ENCODE assay signal across 8 cellular contexts in the genomic region with DNA sequence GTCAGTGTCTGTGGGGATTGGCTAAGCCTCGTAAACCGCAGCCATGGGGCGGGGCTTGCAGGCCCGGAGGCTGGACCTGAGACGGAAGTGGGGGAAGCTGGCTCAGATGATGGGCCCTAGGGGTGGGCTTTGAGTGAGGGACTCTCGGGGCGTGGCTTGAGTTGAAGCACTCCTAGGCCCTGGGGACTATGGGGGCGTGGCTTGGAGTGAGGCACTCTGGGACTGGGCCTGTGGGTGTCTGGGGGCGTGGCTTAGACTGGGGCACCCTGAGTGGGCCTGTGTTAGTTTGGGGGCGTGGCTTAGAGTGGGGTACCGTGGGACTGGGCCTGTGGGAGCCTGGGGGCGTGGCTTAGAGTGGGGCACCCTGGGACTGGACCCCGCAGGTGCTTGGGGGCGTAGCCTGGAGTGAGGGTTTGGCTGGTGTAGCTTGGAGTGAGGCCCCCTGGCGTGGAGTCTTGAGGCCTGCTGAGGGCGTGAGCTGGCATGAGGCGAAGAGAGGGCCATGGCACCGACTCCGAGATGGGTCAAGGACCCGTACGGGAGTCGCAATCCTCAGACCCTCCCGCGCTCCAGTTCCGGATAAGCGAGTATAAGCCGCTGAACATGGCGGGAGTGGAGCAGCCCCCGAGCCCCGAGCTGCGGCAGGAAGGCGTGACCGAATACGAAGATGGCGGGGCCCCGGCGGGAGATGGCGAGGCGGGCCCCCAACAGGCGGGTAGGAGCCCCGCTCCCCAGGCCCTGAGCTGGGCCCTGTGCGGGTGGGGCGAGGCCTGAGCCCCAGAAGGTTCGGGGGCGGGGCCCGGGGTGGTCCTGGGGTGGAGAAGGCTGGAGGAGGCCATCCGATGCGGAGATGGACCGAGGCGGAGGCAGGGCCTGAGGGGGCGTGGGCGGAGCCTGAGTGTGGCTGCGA. TPM values are rescaled to one million over a fixed set of nuclear protein-coding genes. Genes with fewer than 3 reads are reported as not detected.
DNase-seq lines count a peak whose midpoint lies in the region; ATAC-seq and TF ChIP-seq lines count a peak whose summit lies in the region.

No MANE protein-coding gene starts in this region.

- H3K9me3 ChIP-seq in gastroesophageal sphincter (peaks cover 0 to 1% (median 0%) of the 10 kb centered on the region in 3 donors), neutrophil (no peaks in the 10 kb centered on the region), subcutaneous abdominal adipose tissue (ENCODE audit: control insufficient read depth in 5 of 5, low read length in 5 of 5) (no peaks in the 10 kb centered on the region)

- ATAC-seq in GM21825 (IDR thresholded peaks at IDR 0.05; ENCODE audit: unreplicated experiment) = peak; percentile 81
- ATAC-seq in gastroesophageal sphincter = peak; percentile 95

- H3K27me3 ChIP-seq in gastroesophageal sphincter (no peaks in the 10 kb centered on the region), neutrophil (peaks cover 3% of the 10 kb centered on the region), subcutaneous abdominal adipose tissue (ENCODE audit: control insufficient read depth in 5 of 5, insufficient read depth in 4 of 5, low read length in 5 of 5) (no peaks in the 10 kb centered on the region)

- H3K36me3 ChIP-seq in gastroesophageal sphincter (peaks cover 0 to 14% of the 10 kb centered on the region in 2 donors), neutrophil (no peaks in the 10 kb centered on the region), subcutaneous abdominal adipose tissue (ENCODE audit: control insufficient read depth in 5 of 5, insufficient read depth in 5 of 5, low read length in 5 of 5) (no peaks in the 10 kb centered on the region)

- WGBS in gastroesophageal sphincter (ENCODE audit: low coverage in 1 of 2), 2 donors = 100% methylated on average over 2 of the region's 53 CpGs; no CpG with 5 or more reads in 1 of the 2 donors

- H3K9ac ChIP-seq in subcutaneous abdominal adipose tissue (ENCODE audit: low read length in 5 of 5) = peak overlapping the region in 3 of 5 donors; percentile 43 to 73 (median 56)

- TF ChIP-seq EP300 in gastroesophageal sphincter (IDR thresholded peaks at IDR 0.05) = no peak

- peak overlapping the region; percentile 6 to 83 (median 75) for H3K27ac ChIP-seq in gastroesophageal sphincter
- peak overlapping the region; percentile 76 for H3K27ac ChIP-seq in neutrophil
- peak overlapping the region; percentile 16 for H3K27ac ChIP-seq in subcutaneous abdominal adipose tissue (ENCODE audit: low read depth, low read length)

- DNase-seq in EL = peak; percentile 99
- DNase-seq in Kasumi-1 (lab: John Stamatoyannopoulos, UW) = peak; percentile 93 to 94
- peak; percentile 83 for DNase-seq in SIG-M5 (lab: John Stamatoyannopoulos, UW)
- DNase-seq in activated naive CD4-positive, alpha-beta T cell treated with Interleukin-2 at 50 U/mL for 16 hours = peak; percentile 91

- peak overlapping the region; percentile 33 to 63 for H3K4me3 ChIP-seq in gastroesophageal sphincter
- H3K4me3 ChIP-seq in neutrophil (ENCODE audit: low read depth in 1 of 2, low read length in 1 of 2) = peak overlapping the region; percentile 74 to 77
- H3K4me3 ChIP-seq in subcutaneous abdominal adipose tissue (ENCODE audit: low read depth in 1 of 5, low read length in 5 of 5) = peak overlapping the region in 4 of 5 donors; percentile 52 to 74 (median 68)

- H3K4me1 ChIP-seq in gastroesophageal sphincter = peaks cover 0 to 21% (median 6%) of the 10 kb centered on the region in 3 donors
- peaks cover 15% of the 10 kb centered on the region in 2 experiments for H3K4me1 ChIP-seq in neutrophil (ENCODE audit: control insufficient read depth in 1 of 2, insufficient read depth in 1 of 2, low read depth in 1 of 2, low read length in 1 of 2)
- peaks cover 0 to 30% (median 20%) of the 10 kb centered on the region in 5 donors for H3K4me1 ChIP-seq in subcutaneous abdominal adipose tissue (ENCODE audit: control insufficient read depth in 5 of 5, insufficient read depth in 5 of 5, low read length in 5 of 5)

- no peak for TF ChIP-seq POLR2A in gastroesophageal sphincter (IDR thresholded peaks at IDR 0.05)

- TF ChIP-seq CTCF in gastroesophageal sphincter (IDR thresholded peaks at IDR 0.05) (peak in 3 of 4 experiments; percentile 13 to 45 (median 41)), neutrophil (IDR thresholded peaks at IDR 0.05) (peak; percentile 15)

RNA-seq across cellular contexts. Expression of a gene that starts 6.8 kb away (rescaled TPM):
- 10 to 100 TPM in 2 of 4 donors, 1 to 10 TPM in 2; 7.5 to 34.7 (median 15.7) TPM for total RNA-seq in gastroesophageal sphincter

RNA-seq across cellular contexts. Expression of a gene that starts 44.5 kb away (rescaled TPM):
- 1 to 10 TPM in 1 of 4 donors, under 1 TPM in 1, not detected in 2; 0.16 to 2.2 TPM for total RNA-seq in gastroesophageal sphincter

RNA-seq across cellular contexts. Expression of a gene that starts 56.6 kb away (rescaled TPM):
- 10 to 100 TPM; 25.3 to 47.5 (median 31.3) TPM for total RNA-seq in gastroesophageal sphincter

Comparison
In these comparisons a context has a peak if more than half of its experiments do, and no peak if none do; other contexts are left out.
1. Peak in every context shown above with its lines: DNase-seq, ATAC-seq, H3K4me3 ChIP-seq and H3K27ac ChIP-seq.
2. H3K27ac ChIP-seq: peak in every context shown above with its lines; median percentile 76 in neutrophil; 75 in gastroesophageal sphincter; 16 in subcutaneous abdominal adipose tissue.